ENCODE assay signal across 1 cellular context in the genomic region with DNA sequence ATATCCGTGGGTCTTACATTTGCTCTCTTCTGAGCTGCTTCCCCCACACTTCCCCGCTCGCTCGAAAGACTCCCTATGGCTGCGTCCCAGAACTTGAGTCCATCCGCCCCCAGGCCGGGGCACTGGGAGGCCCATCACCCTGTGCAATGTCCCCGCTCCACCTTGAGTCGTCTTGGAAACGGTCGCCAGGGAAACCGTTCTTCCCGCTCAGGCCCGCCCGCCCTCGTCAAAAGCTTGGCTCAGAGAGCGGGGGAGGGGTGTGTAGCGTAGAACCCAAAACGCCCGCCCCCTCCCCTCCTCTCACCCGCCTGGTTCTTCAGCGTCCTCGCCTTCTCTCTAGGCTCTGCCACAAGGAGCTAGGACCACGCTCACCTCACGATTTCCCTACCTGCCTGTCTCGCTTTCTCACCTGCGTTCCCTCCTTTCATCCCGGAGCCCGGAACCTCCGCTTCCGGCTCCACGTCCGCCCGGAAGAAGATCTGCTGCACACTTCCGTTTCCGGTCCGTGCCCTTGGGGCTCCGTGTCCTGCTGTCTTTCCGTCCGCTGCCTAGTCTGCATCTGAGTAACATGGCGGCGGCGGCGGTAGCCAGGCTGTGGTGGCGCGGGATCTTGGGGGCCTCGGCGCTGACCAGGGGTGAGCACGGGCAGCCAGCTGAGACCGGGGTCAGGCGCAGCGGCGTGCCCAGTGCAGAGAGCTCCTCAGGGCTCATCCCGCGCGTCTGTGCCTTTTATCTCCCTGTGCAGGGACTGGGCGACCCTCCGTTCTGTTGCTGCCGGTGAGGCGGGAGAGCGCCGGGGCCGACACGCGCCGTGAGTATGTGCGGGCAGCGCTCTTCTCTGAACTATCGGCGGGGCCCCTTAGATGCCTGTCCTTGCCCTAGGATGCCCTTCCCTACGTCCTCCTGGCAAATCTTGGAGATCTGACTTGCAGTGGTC.
TF ChIP-seq lines count a peak whose summit lies in the region.

A gene (minus strand): TSS at position 447 of the 937 bp plus-strand sequence. CDS start 19 bp downstream, at position 428.
A gene (plus strand): TSS at position 551 of the 937 bp plus-strand sequence. CDS start 18 bp downstream, at position 569.

TF ChIP-seq in K562, 482 proteins besides CTCF, POLR2A, EP300 and RAD21 (continued from another document and continues in another):
- TF ChIP-seq, protein P1, sequence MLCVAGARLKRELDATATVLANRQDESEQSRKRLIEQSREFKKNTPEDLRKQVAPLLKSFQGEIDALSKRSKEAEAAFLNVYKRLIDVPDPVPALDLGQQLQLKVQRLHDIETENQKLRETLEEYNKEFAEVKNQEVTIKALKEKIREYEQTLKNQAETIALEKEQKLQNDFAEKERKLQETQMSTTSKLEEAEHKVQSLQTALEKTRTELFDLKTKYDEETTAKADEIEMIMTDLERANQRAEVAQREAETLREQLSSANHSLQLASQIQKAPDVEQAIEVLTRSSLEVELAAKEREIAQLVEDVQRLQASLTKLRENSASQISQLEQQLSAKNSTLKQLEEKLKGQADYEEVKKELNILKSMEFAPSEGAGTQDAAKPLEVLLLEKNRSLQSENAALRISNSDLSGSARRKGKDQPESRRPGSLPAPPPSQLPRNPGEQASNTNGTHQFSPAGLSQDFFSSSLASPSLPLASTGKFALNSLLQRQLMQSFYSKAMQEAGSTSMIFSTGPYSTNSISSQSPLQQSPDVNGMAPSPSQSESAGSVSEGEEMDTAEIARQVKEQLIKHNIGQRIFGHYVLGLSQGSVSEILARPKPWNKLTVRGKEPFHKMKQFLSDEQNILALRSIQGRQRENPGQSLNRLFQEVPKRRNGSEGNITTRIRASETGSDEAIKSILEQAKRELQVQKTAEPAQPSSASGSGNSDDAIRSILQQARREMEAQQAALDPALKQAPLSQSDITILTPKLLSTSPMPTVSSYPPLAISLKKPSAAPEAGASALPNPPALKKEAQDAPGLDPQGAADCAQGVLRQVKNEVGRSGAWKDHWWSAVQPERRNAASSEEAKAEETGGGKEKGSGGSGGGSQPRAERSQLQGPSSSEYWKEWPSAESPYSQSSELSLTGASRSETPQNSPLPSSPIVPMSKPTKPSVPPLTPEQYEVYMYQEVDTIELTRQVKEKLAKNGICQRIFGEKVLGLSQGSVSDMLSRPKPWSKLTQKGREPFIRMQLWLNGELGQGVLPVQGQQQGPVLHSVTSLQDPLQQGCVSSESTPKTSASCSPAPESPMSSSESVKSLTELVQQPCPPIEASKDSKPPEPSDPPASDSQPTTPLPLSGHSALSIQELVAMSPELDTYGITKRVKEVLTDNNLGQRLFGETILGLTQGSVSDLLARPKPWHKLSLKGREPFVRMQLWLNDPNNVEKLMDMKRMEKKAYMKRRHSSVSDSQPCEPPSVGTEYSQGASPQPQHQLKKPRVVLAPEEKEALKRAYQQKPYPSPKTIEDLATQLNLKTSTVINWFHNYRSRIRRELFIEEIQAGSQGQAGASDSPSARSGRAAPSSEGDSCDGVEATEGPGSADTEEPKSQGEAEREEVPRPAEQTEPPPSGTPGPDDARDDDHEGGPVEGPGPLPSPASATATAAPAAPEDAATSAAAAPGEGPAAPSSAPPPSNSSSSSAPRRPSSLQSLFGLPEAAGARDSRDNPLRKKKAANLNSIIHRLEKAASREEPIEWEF (CRISPR knock-in tag; IDR thresholded peaks at IDR 0.05): no peak
- TF ChIP-seq SIX5 (IDR thresholded peaks at IDR 0.05; ENCODE audit: borderline replicate concordance in 1 of 2, insufficient read depth in 1 of 2, low read depth in 1 of 2, low read length in 2 of 2) (peak; percentile 80 to 89), PTTG1 (tag; IDR thresholded peaks at IDR 0.05; ENCODE audit: low read depth) (no peak), PURB (CRISPR knock-in tag; IDR thresholded peaks at IDR 0.05; ENCODE audit: low read depth) (no peak), ZNF274 (IDR thresholded peaks at IDR 0.05; ENCODE audit: borderline replicate concordance, low read depth, low read length) (no peak), MBD2 (IDR thresholded peaks at IDR 0.05; ENCODE audit: borderline replicate concordance, low read depth) (peak; percentile 90), TBL1XR1 (IDR thresholded peaks at IDR 0.05; ENCODE audit: low read length in 2 of 2) (peak in 1 of 2 experiments; percentile 85; a peak in 2 of 4 replicates), ZNF41 (CRISPR knock-in tag; conservative IDR thresholded peaks at IDR 0.05) (no peak), HDAC2 (IDR thresholded peaks at IDR 0.05) (peak; percentile 96), BCOR (IDR thresholded peaks at IDR 0.05) (peak; percentile 90), POLR2AphosphoS2 (IDR thresholded peaks at IDR 0.05; ENCODE audit: low read length) (no peak), CTBP1 (IDR thresholded peaks at IDR 0.05; ENCODE audit: borderline replicate concordance) (peak; percentile 97), KDM5B (IDR thresholded peaks at IDR 0.05; ENCODE audit: insufficient replicate concordance, low read depth, low read length) (peak; percentile 93), ZNF766 (CRISPR knock-in tag; conservative IDR thresholded peaks at IDR 0.05) (peak; percentile 74; the same call in 1 of the 2 replicates), KDM2B (CRISPR knock-in tag; IDR thresholded peaks at IDR 0.05) (peak; percentile 87), PYGO2 (tag; IDR thresholded peaks at IDR 0.05) (no peak), BRD9 (IDR thresholded peaks at IDR 0.05; ENCODE audit: low read depth, partially characterized antibody) (peak; percentile 79), SREBF2 (CRISPR knock-in tag; IDR thresholded peaks at IDR 0.05) (no peak), RBM22 (IDR thresholded peaks at IDR 0.05; ENCODE audit: low read depth, low read length, poor library complexity, severe bottlenecking) (peak; percentile 99), TRIM28 (IDR thresholded peaks at IDR 0.05) (peak; percentile 86), GATAD2B (IDR thresholded peaks at IDR 0.05; ENCODE audit: borderline replicate concordance) (peak; percentile 38; the same call in 1 of the 2 replicates), E2F3 (CRISPR knock-in tag; IDR thresholded peaks at IDR 0.05) (0 out of 2 replicates have a peak, but pooled peaks have one; percentile 22), POLR2AphosphoS5 (IDR thresholded peaks at IDR 0.05; ENCODE audit: control insufficient read depth, insufficient read depth, low read depth, low read length) (peak; percentile 89)
- TF ChIP-seq, protein P2, sequence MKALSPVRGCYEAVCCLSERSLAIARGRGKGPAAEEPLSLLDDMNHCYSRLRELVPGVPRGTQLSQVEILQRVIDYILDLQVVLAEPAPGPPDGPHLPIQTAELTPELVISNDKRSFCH (CRISPR knock-in tag; IDR thresholded peaks at IDR 0.05): no peak
- TF ChIP-seq, protein P2 (tag; IDR thresholded peaks at IDR 0.05): peak; percentile 96
- TF ChIP-seq, protein P3, sequence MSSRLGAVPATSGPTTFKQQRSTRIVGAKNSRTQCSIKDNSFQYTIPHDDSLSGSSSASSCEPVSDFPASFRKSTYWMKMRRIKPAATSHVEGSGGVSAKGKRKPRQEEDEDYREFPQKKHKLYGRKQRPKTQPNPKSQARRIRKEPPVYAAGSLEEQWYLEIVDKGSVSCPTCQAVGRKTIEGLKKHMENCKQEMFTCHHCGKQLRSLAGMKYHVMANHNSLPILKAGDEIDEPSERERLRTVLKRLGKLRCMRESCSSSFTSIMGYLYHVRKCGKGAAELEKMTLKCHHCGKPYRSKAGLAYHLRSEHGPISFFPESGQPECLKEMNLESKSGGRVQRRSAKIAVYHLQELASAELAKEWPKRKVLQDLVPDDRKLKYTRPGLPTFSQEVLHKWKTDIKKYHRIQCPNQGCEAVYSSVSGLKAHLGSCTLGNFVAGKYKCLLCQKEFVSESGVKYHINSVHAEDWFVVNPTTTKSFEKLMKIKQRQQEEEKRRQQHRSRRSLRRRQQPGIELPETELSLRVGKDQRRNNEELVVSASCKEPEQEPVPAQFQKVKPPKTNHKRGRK (tag; IDR thresholded peaks at IDR 0.05): no peak
- TF ChIP-seq, protein P4, sequence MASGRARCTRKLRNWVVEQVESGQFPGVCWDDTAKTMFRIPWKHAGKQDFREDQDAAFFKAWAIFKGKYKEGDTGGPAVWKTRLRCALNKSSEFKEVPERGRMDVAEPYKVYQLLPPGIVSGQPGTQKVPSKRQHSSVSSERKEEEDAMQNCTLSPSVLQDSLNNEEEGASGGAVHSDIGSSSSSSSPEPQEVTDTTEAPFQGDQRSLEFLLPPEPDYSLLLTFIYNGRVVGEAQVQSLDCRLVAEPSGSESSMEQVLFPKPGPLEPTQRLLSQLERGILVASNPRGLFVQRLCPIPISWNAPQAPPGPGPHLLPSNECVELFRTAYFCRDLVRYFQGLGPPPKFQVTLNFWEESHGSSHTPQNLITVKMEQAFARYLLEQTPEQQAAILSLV (tag; IDR thresholded peaks at IDR 0.05): 0 out of 2 replicates have a peak, but pooled peaks have one; percentile 50
- TF ChIP-seq, protein P5, sequence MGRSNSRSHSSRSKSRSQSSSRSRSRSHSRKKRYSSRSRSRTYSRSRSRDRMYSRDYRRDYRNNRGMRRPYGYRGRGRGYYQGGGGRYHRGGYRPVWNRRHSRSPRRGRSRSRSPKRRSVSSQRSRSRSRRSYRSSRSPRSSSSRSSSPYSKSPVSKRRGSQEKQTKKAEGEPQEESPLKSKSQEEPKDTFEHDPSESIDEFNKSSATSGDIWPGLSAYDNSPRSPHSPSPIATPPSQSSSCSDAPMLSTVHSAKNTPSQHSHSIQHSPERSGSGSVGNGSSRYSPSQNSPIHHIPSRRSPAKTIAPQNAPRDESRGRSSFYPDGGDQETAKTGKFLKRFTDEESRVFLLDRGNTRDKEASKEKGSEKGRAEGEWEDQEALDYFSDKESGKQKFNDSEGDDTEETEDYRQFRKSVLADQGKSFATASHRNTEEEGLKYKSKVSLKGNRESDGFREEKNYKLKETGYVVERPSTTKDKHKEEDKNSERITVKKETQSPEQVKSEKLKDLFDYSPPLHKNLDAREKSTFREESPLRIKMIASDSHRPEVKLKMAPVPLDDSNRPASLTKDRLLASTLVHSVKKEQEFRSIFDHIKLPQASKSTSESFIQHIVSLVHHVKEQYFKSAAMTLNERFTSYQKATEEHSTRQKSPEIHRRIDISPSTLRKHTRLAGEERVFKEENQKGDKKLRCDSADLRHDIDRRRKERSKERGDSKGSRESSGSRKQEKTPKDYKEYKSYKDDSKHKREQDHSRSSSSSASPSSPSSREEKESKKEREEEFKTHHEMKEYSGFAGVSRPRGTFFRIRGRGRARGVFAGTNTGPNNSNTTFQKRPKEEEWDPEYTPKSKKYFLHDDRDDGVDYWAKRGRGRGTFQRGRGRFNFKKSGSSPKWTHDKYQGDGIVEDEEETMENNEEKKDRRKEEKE (IDR thresholded peaks at IDR 0.05; ENCODE audit: borderline replicate concordance in 1 of 2, control insufficient read depth in 1 of 2, low read depth in 2 of 2, low read length in 1 of 2): peak in 1 of 2 experiments; percentile 97; a peak in 3 of 4 replicates
- TF ChIP-seq, protein P6, sequence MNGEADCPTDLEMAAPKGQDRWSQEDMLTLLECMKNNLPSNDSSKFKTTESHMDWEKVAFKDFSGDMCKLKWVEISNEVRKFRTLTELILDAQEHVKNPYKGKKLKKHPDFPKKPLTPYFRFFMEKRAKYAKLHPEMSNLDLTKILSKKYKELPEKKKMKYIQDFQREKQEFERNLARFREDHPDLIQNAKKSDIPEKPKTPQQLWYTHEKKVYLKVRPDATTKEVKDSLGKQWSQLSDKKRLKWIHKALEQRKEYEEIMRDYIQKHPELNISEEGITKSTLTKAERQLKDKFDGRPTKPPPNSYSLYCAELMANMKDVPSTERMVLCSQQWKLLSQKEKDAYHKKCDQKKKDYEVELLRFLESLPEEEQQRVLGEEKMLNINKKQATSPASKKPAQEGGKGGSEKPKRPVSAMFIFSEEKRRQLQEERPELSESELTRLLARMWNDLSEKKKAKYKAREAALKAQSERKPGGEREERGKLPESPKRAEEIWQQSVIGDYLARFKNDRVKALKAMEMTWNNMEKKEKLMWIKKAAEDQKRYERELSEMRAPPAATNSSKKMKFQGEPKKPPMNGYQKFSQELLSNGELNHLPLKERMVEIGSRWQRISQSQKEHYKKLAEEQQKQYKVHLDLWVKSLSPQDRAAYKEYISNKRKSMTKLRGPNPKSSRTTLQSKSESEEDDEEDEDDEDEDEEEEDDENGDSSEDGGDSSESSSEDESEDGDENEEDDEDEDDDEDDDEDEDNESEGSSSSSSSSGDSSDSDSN (IDR thresholded peaks at IDR 0.05; ENCODE audit: borderline replicate concordance in 1 of 2, low read depth in 2 of 2, low read length in 2 of 2): peak in 1 of 2 experiments; percentile 82; a peak in 1 of 4 replicates
- TF ChIP-seq, protein P7, sequence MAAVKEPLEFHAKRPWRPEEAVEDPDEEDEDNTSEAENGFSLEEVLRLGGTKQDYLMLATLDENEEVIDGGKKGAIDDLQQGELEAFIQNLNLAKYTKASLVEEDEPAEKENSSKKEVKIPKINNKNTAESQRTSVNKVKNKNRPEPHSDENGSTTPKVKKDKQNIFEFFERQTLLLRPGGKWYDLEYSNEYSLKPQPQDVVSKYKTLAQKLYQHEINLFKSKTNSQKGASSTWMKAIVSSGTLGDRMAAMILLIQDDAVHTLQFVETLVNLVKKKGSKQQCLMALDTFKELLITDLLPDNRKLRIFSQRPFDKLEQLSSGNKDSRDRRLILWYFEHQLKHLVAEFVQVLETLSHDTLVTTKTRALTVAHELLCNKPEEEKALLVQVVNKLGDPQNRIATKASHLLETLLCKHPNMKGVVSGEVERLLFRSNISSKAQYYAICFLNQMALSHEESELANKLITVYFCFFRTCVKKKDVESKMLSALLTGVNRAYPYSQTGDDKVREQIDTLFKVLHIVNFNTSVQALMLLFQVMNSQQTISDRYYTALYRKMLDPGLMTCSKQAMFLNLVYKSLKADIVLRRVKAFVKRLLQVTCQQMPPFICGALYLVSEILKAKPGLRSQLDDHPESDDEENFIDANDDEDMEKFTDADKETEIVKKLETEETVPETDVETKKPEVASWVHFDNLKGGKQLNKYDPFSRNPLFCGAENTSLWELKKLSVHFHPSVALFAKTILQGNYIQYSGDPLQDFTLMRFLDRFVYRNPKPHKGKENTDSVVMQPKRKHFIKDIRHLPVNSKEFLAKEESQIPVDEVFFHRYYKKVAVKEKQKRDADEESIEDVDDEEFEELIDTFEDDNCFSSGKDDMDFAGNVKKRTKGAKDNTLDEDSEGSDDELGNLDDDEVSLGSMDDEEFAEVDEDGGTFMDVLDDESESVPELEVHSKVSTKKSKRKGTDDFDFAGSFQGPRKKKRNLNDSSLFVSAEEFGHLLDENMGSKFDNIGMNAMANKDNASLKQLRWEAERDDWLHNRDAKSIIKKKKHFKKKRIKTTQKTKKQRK (IDR thresholded peaks at IDR 0.05; ENCODE audit: borderline replicate concordance, low read depth, low read length): no peak
- TF ChIP-seq, protein P8, sequence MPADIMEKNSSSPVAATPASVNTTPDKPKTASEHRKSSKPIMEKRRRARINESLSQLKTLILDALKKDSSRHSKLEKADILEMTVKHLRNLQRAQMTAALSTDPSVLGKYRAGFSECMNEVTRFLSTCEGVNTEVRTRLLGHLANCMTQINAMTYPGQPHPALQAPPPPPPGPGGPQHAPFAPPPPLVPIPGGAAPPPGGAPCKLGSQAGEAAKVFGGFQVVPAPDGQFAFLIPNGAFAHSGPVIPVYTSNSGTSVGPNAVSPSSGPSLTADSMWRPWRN (IDR thresholded peaks at IDR 0.05; ENCODE audit: low read depth): no peak
